In the genomic region with DNA sequence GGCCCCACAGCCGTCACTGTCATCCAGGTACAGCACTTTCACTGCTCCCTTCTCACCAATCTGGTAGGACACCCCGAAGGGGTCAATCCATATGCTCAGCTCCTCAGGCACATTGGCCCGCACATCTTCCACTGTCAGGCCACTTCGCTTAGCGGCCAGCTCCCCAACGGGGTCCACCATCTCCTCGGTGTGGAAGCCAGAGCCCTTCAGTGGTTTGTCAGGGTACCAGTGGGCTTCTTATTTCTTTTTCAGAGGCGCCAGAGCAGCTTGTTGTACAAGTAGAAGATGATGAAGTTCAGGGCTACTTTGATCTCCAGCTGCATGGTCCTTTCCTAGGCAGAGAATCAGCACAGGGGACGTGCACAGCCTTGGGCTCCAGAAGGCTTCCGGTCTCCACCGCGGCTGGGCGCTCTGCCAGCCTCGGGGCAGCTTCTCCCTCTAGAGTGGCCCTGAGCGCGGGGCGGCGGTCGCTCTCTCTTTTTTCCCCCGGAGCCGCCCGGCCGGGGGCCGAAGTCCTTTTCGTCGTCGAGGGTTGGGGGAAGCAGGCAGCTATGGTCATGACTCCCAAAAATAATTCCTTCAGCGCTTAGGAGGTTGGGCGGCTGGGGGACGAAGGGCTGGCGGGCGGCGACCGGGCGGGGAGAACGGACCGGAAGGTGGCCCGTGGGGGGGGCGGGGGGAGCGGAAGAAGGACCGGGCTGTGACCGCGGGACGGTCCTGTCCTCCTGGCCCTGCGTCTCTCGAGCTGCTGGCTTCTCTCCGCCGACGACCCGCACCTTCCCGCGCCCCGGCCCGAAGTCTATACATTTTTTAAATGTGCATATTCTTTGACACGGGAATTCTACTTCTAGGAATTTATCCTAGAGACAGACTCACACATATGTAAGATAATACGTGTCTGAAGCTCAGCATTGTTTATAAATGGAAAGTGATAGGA, we compare ENCODE assay signal across 8 cellular contexts. TPM values are rescaled to one million over a fixed set of nuclear protein-coding genes. Genes with fewer than 3 reads are reported as not detected.
DNase-seq lines count a peak whose midpoint lies in the region; ATAC-seq and TF ChIP-seq lines count a peak whose summit lies in the region.

No MANE protein-coding gene starts in this region.

- H3K36me3 ChIP-seq in neuron (ENCODE audit: insufficient read depth, low read length), result no peaks in the 10 kb centered on the region

- DNase-seq in AG09309 (ENCODE audit: low read depth) (no peak), GM12864 (ENCODE audit: low read depth) (no peak), NCI-H345 treated with DMSO at 0.1 percent for 48 hours (lab: John Stamatoyannopoulos, UW; ENCODE audit: unreplicated experiment) (peak; percentile 18), globus pallidus (ENCODE audit: low spot score) (peak; percentile 48)
- peak; percentile 51 to 63 for DNase-seq in activated T-cell treated with anti-CD3 and anti-CD28 coated beads, Interleukin-2, amount 50 U/mL, for 72 hours

- peaks cover 0 to 3% of the 10 kb centered on the region in 2 donors for H3K36me3 Mint-ChIP-seq in activated T-cell treated with anti-CD3 and anti-CD28 coated beads, Interleukin-2, amount 50 U/mL, for 72 hours (ENCODE audit: insufficient read depth in 2 of 2)

- H3K4me3 Mint-ChIP-seq in activated T-cell treated with anti-CD3 and anti-CD28 coated beads, Interleukin-2, amount 50 U/mL, for 72 hours, result peak overlapping the region; percentile 83 to 90

- no peaks in the 10 kb centered on the region for H3K9me3 Mint-ChIP-seq in activated T-cell treated with anti-CD3 and anti-CD28 coated beads, Interleukin-2, amount 50 U/mL, for 72 hours

- no peaks in the 10 kb centered on the region for H3K4me1 ChIP-seq in neuron (ENCODE audit: insufficient read depth, low read length)

- H3K4me1 Mint-ChIP-seq in activated T-cell treated with anti-CD3 and anti-CD28 coated beads, Interleukin-2, amount 50 U/mL, for 72 hours (ENCODE audit: low read depth), result peaks cover 15% of the 10 kb centered on the region

- no peak overlapping the region for H3K27ac Mint-ChIP-seq in activated T-cell treated with anti-CD3 and anti-CD28 coated beads, Interleukin-2, amount 50 U/mL, for 72 hours

- no peak for TF ChIP-seq CTCF in AG09309 (IDR thresholded peaks at IDR 0.05; ENCODE audit: control insufficient read depth, insufficient read depth, low read depth, low read length, missing control alignments)
- TF ChIP-seq CTCF in GM12864 (IDR thresholded peaks at IDR 0.05; ENCODE audit: low read depth, low read length, missing control alignments), result no peak

- ATAC-seq in HG02884 (IDR thresholded peaks at IDR 0.05; ENCODE audit: unreplicated experiment) (peak; percentile 72), HG02870 (IDR thresholded peaks at IDR 0.05; ENCODE audit: unreplicated experiment) (no peak)
- peak; percentile 84 to 94 for ATAC-seq in activated T-cell treated with anti-CD3 and anti-CD28 coated beads, Interleukin-2, amount 50 U/mL, for 72 hours (replicated peaks in 1 of 2)

- H3K27me3 Mint-ChIP-seq in activated T-cell treated with anti-CD3 and anti-CD28 coated beads, Interleukin-2, amount 50 U/mL, for 72 hours (ENCODE audit: low read depth), result peaks cover 85% of the 10 kb centered on the region

- peaks cover 48% of the 10 kb centered on the region for H3K27me3 ChIP-seq in neuron (ENCODE audit: insufficient read depth, low read length)

- H3K9me3 ChIP-seq in neuron (ENCODE audit: low read length), result peaks cover 3% of the 10 kb centered on the region

- H2AFZ ChIP-seq in neuron (ENCODE audit: low read depth, low read length), result peak overlapping the region; percentile 64

- H3K4me3 ChIP-seq in AG09309 (ENCODE audit: control insufficient read depth, low read depth, low read length), result peak overlapping the region; percentile 63
- H3K4me3 ChIP-seq in GM12864 (ENCODE audit: low read depth, low read length), result peak overlapping the region; percentile 70
- peak overlapping the region; percentile 31 for H3K4me3 ChIP-seq in neuron (ENCODE audit: low read length)

RNA-seq across cellular contexts. Expression of a gene that starts 6.5 kb away (rescaled TPM):
- total RNA-seq in activated T-cell treated with anti-CD3 and anti-CD28 coated beads, Interleukin-2, amount 50 U/mL, for 72 hours, result 1 to 10 TPM; 7.5 to 9.2 TPM

RNA-seq across cellular contexts. Expression of a gene that starts 33.5 kb away (rescaled TPM):
- total RNA-seq in activated T-cell treated with anti-CD3 and anti-CD28 coated beads, Interleukin-2, amount 50 U/mL, for 72 hours, result 1 to 10 TPM; 5.1 to 7.6 TPM

RNA-seq across cellular contexts. Expression of a gene that starts 40.5 kb away (rescaled TPM):
- under 1 TPM in 1 of 2 donors, not detected in 1; 0.14 TPM for total RNA-seq in activated T-cell treated with anti-CD3 and anti-CD28 coated beads, Interleukin-2, amount 50 U/mL, for 72 hours

RNA-seq across cellular contexts. Expression of a gene that starts 48.4 kb away (rescaled TPM):
- total RNA-seq in activated T-cell treated with anti-CD3 and anti-CD28 coated beads, Interleukin-2, amount 50 U/mL, for 72 hours, result 10 to 100 TPM; 10.1 to 10.7 TPM

Comparison
In these comparisons a context has a peak if more than half of its experiments do, and no peak if none do; other contexts are left out.
1. DNase-seq: peak in NCI-H345 treated with DMSO at 0.1 percent for 48 hours (single experiment), activated T-cell treated with anti-CD3 and anti-CD28 coated beads, Interleukin-2, amount 50 U/mL, for 72 hours (2 of 2) and globus pallidus (single experiment); none in AG09309 (single experiment) and GM12864 (single experiment).
2. Peak in every context shown above with its lines, with median percentiles within 50 percentile points of each other: H3K4me3 ChIP-seq.